In the genomic region with DNA sequence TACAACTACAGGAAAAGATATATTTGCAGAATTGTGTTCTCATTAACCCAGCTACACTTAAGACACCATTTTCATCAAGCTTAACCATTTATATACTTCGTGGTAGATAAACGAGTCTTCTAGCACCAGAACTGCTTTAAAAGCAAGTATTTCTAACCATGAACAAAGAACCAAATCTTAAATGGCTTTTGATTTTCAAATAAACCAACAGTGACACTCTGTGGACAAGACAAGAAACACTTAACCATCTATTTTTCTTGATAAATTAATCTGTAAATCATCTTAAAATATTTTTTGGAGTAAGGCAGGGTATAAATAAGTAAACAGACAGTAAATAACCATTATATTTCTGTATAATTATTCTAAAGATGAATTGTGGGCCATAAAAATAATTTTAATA, we compare ENCODE assay signal across 1 cellular context.
TF ChIP-seq lines count a peak whose summit lies in the region.

No MANE protein-coding gene starts in this region.

TF ChIP-seq in GM23338, 12 proteins besides CTCF, POLR2A, EP300 and RAD21 (continued from another document):
- TF ChIP-seq, protein P1, sequence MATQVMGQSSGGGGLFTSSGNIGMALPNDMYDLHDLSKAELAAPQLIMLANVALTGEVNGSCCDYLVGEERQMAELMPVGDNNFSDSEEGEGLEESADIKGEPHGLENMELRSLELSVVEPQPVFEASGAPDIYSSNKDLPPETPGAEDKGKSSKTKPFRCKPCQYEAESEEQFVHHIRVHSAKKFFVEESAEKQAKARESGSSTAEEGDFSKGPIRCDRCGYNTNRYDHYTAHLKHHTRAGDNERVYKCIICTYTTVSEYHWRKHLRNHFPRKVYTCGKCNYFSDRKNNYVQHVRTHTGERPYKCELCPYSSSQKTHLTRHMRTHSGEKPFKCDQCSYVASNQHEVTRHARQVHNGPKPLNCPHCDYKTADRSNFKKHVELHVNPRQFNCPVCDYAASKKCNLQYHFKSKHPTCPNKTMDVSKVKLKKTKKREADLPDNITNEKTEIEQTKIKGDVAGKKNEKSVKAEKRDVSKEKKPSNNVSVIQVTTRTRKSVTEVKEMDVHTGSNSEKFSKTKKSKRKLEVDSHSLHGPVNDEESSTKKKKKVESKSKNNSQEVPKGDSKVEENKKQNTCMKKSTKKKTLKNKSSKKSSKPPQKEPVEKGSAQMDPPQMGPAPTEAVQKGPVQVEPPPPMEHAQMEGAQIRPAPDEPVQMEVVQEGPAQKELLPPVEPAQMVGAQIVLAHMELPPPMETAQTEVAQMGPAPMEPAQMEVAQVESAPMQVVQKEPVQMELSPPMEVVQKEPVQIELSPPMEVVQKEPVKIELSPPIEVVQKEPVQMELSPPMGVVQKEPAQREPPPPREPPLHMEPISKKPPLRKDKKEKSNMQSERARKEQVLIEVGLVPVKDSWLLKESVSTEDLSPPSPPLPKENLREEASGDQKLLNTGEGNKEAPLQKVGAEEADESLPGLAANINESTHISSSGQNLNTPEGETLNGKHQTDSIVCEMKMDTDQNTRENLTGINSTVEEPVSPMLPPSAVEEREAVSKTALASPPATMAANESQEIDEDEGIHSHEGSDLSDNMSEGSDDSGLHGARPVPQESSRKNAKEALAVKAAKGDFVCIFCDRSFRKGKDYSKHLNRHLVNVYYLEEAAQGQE (IDR thresholded peaks at IDR 0.05; ENCODE audit: unreplicated experiment) = no peak
- TF ChIP-seq STAT1 (IDR thresholded peaks at IDR 0.05; ENCODE audit: unreplicated experiment) = no peak
